1 cellular context compared by ENCODE assay signal in the genomic region with DNA sequence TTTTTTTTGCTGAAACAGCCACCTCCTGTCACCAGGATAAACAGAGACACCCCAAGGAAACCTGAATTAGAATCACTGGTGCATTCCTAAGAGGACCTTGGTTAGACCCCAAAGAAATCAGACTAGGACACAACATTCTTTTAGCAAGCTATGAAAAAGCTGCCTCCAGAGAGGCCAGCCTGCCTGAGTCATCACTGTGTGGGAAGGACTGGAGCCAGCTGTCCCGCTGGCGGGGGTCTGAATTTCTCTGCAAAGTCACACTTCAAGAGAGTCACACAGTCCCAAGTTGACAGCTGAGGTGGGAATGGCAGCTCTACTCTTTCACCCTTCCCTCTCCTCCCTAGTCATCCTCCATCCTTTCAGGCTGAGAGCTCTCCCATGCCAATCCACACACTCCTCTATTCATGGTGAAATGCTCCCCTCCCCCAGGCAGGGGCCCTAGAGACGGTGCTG.
TF ChIP-seq lines count a peak whose summit lies in the region.

No MANE protein-coding gene starts in this region.

TF ChIP-seq in GM23338, 12 proteins besides CTCF, POLR2A, EP300 and RAD21 (continued from another document):
- TF ChIP-seq, protein P1, sequence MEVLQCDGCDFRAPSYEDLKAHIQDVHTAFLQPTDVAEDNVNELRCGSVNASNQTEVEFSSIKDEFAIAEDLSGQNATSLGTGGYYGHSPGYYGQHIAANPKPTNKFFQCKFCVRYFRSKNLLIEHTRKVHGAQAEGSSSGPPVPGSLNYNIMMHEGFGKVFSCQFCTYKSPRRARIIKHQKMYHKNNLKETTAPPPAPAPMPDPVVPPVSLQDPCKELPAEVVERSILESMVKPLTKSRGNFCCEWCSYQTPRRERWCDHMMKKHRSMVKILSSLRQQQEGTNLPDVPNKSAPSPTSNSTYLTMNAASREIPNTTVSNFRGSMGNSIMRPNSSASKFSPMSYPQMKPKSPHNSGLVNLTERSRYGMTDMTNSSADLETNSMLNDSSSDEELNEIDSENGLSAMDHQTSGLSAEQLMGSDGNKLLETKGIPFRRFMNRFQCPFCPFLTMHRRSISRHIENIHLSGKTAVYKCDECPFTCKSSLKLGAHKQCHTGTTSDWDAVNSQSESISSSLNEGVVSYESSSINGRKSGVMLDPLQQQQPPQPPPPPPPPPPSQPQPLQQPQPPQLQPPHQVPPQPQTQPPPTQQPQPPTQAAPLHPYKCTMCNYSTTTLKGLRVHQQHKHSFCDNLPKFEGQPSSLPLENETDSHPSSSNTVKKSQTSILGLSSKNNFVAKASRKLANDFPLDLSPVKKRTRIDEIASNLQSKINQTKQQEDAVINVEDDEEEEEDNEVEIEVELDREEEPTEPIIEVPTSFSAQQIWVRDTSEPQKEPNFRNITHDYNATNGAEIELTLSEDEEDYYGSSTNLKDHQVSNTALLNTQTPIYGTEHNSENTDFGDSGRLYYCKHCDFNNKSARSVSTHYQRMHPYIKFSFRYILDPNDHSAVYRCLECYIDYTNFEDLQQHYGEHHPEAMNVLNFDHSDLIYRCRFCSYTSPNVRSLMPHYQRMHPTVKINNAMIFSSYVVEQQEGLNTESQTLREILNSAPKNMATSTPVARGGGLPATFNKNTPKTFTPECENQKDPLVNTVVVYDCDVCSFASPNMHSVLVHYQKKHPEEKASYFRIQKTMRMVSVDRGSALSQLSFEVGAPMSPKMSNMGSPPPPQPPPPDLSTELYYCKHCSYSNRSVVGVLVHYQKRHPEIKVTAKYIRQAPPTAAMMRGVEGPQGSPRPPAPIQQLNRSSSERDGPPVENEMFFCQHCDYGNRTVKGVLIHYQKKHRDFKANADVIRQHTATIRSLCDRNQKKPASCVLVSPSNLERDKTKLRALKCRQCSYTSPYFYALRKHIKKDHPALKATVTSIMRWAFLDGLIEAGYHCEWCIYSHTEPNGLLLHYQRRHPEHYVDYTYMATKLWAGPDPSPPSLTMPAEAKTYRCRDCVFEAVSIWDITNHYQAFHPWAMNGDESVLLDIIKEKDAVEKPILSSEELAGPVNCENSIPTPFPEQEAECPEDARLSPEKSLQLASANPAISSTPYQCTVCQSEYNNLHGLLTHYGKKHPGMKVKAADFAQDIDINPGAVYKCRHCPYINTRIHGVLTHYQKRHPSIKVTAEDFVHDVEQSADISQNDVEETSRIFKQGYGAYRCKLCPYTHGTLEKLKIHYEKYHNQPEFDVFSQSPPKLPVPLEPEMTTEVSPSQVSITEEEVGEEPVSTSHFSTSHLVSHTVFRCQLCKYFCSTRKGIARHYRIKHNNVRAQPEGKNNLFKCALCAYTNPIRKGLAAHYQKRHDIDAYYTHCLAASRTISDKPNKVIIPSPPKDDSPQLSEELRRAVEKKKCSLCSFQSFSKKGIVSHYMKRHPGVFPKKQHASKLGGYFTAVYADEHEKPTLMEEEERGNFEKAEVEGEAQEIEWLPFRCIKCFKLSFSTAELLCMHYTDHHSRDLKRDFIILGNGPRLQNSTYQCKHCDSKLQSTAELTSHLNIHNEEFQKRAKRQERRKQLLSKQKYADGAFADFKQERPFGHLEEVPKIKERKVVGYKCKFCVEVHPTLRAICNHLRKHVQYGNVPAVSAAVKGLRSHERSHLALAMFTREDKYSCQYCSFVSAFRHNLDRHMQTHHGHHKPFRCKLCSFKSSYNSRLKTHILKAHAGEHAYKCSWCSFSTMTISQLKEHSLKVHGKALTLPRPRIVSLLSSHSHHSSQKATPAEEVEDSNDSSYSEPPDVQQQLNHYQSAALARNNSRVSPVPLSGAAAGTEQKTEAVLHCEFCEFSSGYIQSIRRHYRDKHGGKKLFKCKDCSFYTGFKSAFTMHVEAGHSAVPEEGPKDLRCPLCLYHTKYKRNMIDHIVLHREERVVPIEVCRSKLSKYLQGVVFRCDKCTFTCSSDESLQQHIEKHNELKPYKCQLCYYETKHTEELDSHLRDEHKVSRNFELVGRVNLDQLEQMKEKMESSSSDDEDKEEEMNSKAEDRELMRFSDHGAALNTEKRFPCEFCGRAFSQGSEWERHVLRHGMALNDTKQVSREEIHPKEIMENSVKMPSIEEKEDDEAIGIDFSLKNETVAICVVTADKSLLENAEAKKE (CRISPR knock-in tag; IDR thresholded peaks at IDR 0.05) = no peak
- TF ChIP-seq NANOG (IDR thresholded peaks at IDR 0.05; ENCODE audit: borderline replicate concordance) = no peak
- no peak for TF ChIP-seq STAT1 (IDR thresholded peaks at IDR 0.05; ENCODE audit: unreplicated experiment)
- TF ChIP-seq, protein P2, sequence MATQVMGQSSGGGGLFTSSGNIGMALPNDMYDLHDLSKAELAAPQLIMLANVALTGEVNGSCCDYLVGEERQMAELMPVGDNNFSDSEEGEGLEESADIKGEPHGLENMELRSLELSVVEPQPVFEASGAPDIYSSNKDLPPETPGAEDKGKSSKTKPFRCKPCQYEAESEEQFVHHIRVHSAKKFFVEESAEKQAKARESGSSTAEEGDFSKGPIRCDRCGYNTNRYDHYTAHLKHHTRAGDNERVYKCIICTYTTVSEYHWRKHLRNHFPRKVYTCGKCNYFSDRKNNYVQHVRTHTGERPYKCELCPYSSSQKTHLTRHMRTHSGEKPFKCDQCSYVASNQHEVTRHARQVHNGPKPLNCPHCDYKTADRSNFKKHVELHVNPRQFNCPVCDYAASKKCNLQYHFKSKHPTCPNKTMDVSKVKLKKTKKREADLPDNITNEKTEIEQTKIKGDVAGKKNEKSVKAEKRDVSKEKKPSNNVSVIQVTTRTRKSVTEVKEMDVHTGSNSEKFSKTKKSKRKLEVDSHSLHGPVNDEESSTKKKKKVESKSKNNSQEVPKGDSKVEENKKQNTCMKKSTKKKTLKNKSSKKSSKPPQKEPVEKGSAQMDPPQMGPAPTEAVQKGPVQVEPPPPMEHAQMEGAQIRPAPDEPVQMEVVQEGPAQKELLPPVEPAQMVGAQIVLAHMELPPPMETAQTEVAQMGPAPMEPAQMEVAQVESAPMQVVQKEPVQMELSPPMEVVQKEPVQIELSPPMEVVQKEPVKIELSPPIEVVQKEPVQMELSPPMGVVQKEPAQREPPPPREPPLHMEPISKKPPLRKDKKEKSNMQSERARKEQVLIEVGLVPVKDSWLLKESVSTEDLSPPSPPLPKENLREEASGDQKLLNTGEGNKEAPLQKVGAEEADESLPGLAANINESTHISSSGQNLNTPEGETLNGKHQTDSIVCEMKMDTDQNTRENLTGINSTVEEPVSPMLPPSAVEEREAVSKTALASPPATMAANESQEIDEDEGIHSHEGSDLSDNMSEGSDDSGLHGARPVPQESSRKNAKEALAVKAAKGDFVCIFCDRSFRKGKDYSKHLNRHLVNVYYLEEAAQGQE (IDR thresholded peaks at IDR 0.05; ENCODE audit: unreplicated experiment) = no peak
- TF ChIP-seq ZNF331 (CRISPR knock-in tag; IDR thresholded peaks at IDR 0.05; ENCODE audit: low read depth) = no peak
- no peak for TF ChIP-seq EZH2 (IDR thresholded peaks at IDR 0.05; ENCODE audit: low read depth, unreplicated experiment)
- no peak for TF ChIP-seq ZNF114 (CRISPR knock-in tag; IDR thresholded peaks at IDR 0.05)
- TF ChIP-seq EZH2phosphoT487 (IDR thresholded peaks at IDR 0.05; ENCODE audit: unreplicated experiment) = no peak
